Comparison of ENCODE assay signal across 17 cellular contexts in genomic region chr17:74104921-74105320, GRCh38.
"Had no signal": no experiment of that assay in that cellular context is flagged by ENCODE, and none has a peak within 500 bp of the region (broad histone marks: within the 10 kb centered on the region; RNA-seq: fewer than 3 reads in every experiment).

No MANE protein-coding gene starts in this region.

- ATAC-seq: left colon; mucosa of descending colon; naive thymus-derived CD8-positive, alpha-beta T cell had no signal

- H3K4me2 ChIP-seq: hepatocyte had no signal

- H3K4me1 Mint-ChIP-seq: naive thymus-derived CD8-positive, alpha-beta T cell had no signal

- H3K9me3 ChIP-seq: colonic mucosa, mucosa of descending colon, right atrium auricular region, sigmoid colon, tibial artery, upper lobe of left lung had no signal

- H3K36me3 ChIP-seq: colonic mucosa, right atrium auricular region, sigmoid colon, tibial artery, upper lobe of left lung had no signal

- H3K36me3 Mint-ChIP-seq: naive thymus-derived CD8-positive, alpha-beta T cell had no signal

- DNase-seq: cerebellar nuclear complex; colonic mucosa; effector CD8-positive, alpha-beta T cell; foreskin melanocyte; head of caudate nucleus; left colon; mucosa of descending colon; naive thymus-derived CD8-positive, alpha-beta T cell; sigmoid colon; stimulated activated CD4-positive, alpha-beta T cell treated with anti-CD3 and anti-CD28 coated beads, Interleukin-12 subunit alpha, Interleukin-12 subunit beta, amount 100 ng/mL, for 4 hours; stimulated activated CD4-positive, alpha-beta T cell treated with anti-CD3 and anti-CD28 coated beads, Interleukin-2, amount 100 ng/mL, for 48 hours; tibial artery; upper lobe of left lung had no signal

- H3K4me3 Mint-ChIP-seq: naive thymus-derived CD8-positive, alpha-beta T cell; stimulated activated naive CD8-positive, alpha-beta T cell treated with anti-CD3 and anti-CD28 coated beads, Interleukin-15, Interleukin-2, amounts not matched to agents 100 ng/mL and 50 ng/mL, for 24 hours had no signal

- H3K27ac Mint-ChIP-seq: naive thymus-derived CD8-positive, alpha-beta T cell; stimulated activated naive CD8-positive, alpha-beta T cell treated with anti-CD3 and anti-CD28 coated beads, Interleukin-15, Interleukin-2, amounts not matched to agents 100 ng/mL and 50 ng/mL, for 24 hours had no signal

- H3K27me3 ChIP-seq: colonic mucosa, right atrium auricular region had no signal

- H3K9me3 Mint-ChIP-seq: naive thymus-derived CD8-positive, alpha-beta T cell; stimulated activated naive CD8-positive, alpha-beta T cell treated with anti-CD3 and anti-CD28 coated beads, Interleukin-15, Interleukin-2, amounts not matched to agents 100 ng/mL and 50 ng/mL, for 24 hours had no signal

- H3K27ac ChIP-seq: colonic mucosa, hepatocyte, right atrium auricular region, sigmoid colon, skin epidermis, tibial artery, upper lobe of left lung had no signal

- H3K4me3 ChIP-seq: colonic mucosa, hepatocyte, mucosa of descending colon, right atrium auricular region, sigmoid colon, skin epidermis, tibial artery, upper lobe of left lung had no signal

- H3K4me1 ChIP-seq: colonic mucosa, right atrium auricular region, sigmoid colon, tibial artery, upper lobe of left lung had no signal
